In the genomic region with DNA sequence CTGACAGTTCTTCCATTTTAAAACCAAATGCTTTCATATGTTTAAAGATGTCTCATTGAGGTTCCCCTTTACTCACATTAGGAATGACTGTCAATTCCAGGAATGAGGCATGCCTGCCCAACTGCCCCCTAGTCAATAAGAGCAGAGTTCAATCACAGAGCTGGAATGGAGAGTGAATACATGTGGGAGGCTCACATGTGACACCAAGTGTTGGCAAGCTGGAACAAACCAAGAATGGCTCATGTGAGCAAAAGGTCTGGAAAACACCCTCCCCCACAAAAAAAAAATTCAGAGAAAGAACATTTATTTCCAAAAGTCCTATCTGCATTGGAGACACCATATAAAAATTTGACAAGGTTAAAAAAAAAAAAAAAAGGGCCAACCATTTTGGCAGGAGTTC, we compare ENCODE assay signal across 1 cellular context.
A peak's percentile ranks its signal among the peaks of the same experiment; 100 is the strongest.
TF ChIP-seq lines count a peak whose summit lies in the region.

No MANE protein-coding gene starts in this region.

TF ChIP-seq in HCT116, 20 proteins besides CTCF, POLR2A, EP300 and RAD21:
- TF ChIP-seq, protein P1, sequence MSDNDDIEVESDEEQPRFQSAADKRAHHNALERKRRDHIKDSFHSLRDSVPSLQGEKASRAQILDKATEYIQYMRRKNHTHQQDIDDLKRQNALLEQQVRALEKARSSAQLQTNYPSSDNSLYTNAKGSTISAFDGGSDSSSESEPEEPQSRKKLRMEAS (IDR thresholded peaks at IDR 0.05) = peak; percentile 44; the same call in 1 of the 2 replicates
- no peak for TF ChIP-seq FOSL1 (IDR thresholded peaks at IDR 0.05; ENCODE audit: low read depth)
